Comparison of ENCODE assay signal across 24 cellular contexts in genomic region chr19:27722625-27723024, GRCh38.
"Had no signal": no experiment of that assay in that cellular context is flagged by ENCODE, and none has a peak within 500 bp of the region (broad histone marks: within the 10 kb centered on the region; RNA-seq: fewer than 3 reads in every experiment).

No MANE protein-coding gene starts in this region.

- H3K9me3 ChIP-seq: testis, thyroid gland had no signal

- H3K36me3 ChIP-seq: suprapubic skin, thoracic aorta, thyroid gland, upper lobe of left lung, upper lobe of right lung, uterus, vagina had no signal

- DNase-seq: stimulated activated CD4-positive, alpha-beta T cell treated with anti-CD3 and anti-CD28 coated beads, Interleukin-2, amount 100 ng/mL, for 48 hours; stimulated activated CD4-positive, alpha-beta T cell treated with anti-CD3 and anti-CD28 coated beads, Interleukin-4, amount 100 ng/mL, for 1 hour; stimulated activated CD4-positive, alpha-beta T cell treated with anti-CD3 and anti-CD28 coated beads, Interleukin-4, amount 100 ng/mL, for 24 hours; stimulated activated CD4-positive, alpha-beta T cell treated with anti-CD3 and anti-CD28 coated beads, Interleukin-4, amount 100 ng/mL, for 4 hours; stimulated activated CD8-positive, alpha-beta memory T cell treated with anti-CD3 and anti-CD28 coated beads, Interleukin-4, amount 100 ng/mL, for 48 hours; stimulated activated naive B cell treated with anti-CD40 and anti-IgM and Interleukin-4, amounts not matched to agents 10 μg/mL and 1 μg/mL and 100 μg/mL, for 72 hours; stimulated activated naive CD4-positive, alpha-beta T cell; stimulated activated naive CD4-positive, alpha-beta T cell treated with Interleukin-2 at 50 U/mL for 16 hours; stimulated activated naive CD8-positive, alpha-beta T cell treated with anti-CD3 and anti-CD28 coated beads, Interleukin-15, amount 100 ng/mL, for 72 hours; stimulated activated naive CD8-positive, alpha-beta T cell treated with anti-CD3 and anti-CD28 coated beads, Interleukin-15, Interleukin-2, amounts not matched to agents 100 U/mL and 50 U/mL, for 24 hours; stomach; substantia nigra; testis; thyroid gland; tibial artery; transverse colon; trophoblast cell; upper lobe of left lung; upper lobe of right lung; uterus had no signal

- H3K27ac ChIP-seq: stomach, suprapubic skin, testis, thoracic aorta, thyroid gland, tibial artery, tibial nerve, transverse colon, upper lobe of left lung, upper lobe of right lung, uterus, vagina had no signal

- H3K4me1 ChIP-seq: stomach, suprapubic skin, testis, thyroid gland, tibial artery, tibial nerve, transverse colon, upper lobe of left lung, upper lobe of right lung, uterus, vagina had no signal

- H3K4me3 ChIP-seq: stomach, suprapubic skin, testis, thoracic aorta, thyroid gland, tibial artery, tibial nerve, transverse colon, upper lobe of left lung, upper lobe of right lung, uterus, vagina had no signal
